In genomic region chr17:27530791-27531391, GRCh38 we compare ENCODE assay signal across 8 cellular contexts.
DNase-seq lines count a peak whose midpoint lies in the region; ATAC-seq, FAIRE-seq and TF ChIP-seq lines count a peak whose summit lies in the region.

No MANE protein-coding gene starts in this region.

- no peak for ATAC-seq in HG03378 (IDR thresholded peaks at IDR 0.05; ENCODE audit: unreplicated experiment)

- H3K4me3 ChIP-seq in endodermal cell (ENCODE audit: low read length) (no peak overlapping the region), spleen (peak overlapping the region in 1 of 8 donors; percentile 5)

- H3K4me1 ChIP-seq in endodermal cell (ENCODE audit: control insufficient read depth, insufficient read depth, low read length) (peaks cover 15% of the 10 kb centered on the region), spleen (peaks cover 21 to 100% (median 57%) of the 10 kb centered on the region in 6 donors)

- intact Hi-C loops in spleen (cut with DNase I; ENCODE audit: low total_unique reads) = no loop called here

- H3K9ac ChIP-seq in endodermal cell (ENCODE audit: extremely low read depth, low read length, poor library complexity, severe bottlenecking) = no peak overlapping the region

- H3K4me1 Mint-ChIP-seq in endodermal cell = peaks cover 48% of the 10 kb centered on the region

- no peak for TF ChIP-seq POLR2A in spleen (IDR thresholded peaks at IDR 0.05)

- H3K27ac ChIP-seq in endodermal cell (ENCODE audit: low read depth, low read length) (no peak overlapping the region), spleen (peak overlapping the region in 7 of 8 donors; percentile 68 to 89 (median 86))

- no peaks in the 10 kb centered on the region for H3K36me3 Mint-ChIP-seq in endodermal cell (ENCODE audit: low read depth)

- H3K9me3 ChIP-seq in endodermal cell (ENCODE audit: control insufficient read depth, low read length) = no peaks in the 10 kb centered on the region
- H3K9me3 ChIP-seq in spleen = no peaks in the 10 kb centered on the region

- H3K27ac Mint-ChIP-seq in endodermal cell = peak overlapping the region; percentile 4

- DNase-seq in GM19239 (ENCODE audit: insufficient read length, low spot score) (no peak), NCI-H510A treated with DMSO at 0.1 percent for 48 hours (lab: John Stamatoyannopoulos, UW) (peak; percentile 72), endodermal cell (no peak), spleen (peak; percentile 86), NCI-H82 (lab: John Stamatoyannopoulos, UW) (no peak), cortex of kidney (lab: John Stamatoyannopoulos, UW) (no peak), NCI-H1417 (lab: John Stamatoyannopoulos, UW) (no peak)

- no peak overlapping the region for H3K4me3 Mint-ChIP-seq in endodermal cell

- no peaks in the 10 kb centered on the region for H3K9me3 Mint-ChIP-seq in endodermal cell

- no peaks in the 10 kb centered on the region for H3K27me3 Mint-ChIP-seq in endodermal cell (ENCODE audit: insufficient read depth)

- WGBS in endodermal cell (ENCODE audit: insufficient coverage in 1 of 2, insufficient read length in 1 of 2), 2 experiments = 83 to 91% methylated on average over 8 to 12 of the region's 12 CpGs
- whole genome bisulfite sequencing in spleen, 5 donors = 38 to 56% (median 45%) methylated on average over 12 of the region's 12 CpGs

- H3K36me3 ChIP-seq in endodermal cell (ENCODE audit: control insufficient read depth, insufficient read depth, low read length) (no peaks in the 10 kb centered on the region), spleen (no peaks in the 10 kb centered on the region)

- FAIRE-seq in GM19239 (lab: Jason Lieb, UNC) = peak; percentile 56

- H3K27me3 ChIP-seq in endodermal cell (ENCODE audit: control insufficient read depth, insufficient read depth, low read length, poor library complexity, severe bottlenecking) (no peaks in the 10 kb centered on the region), spleen (replicated peaks in 1 of 7) (no peaks in the 10 kb centered on the region)

- TF ChIP-seq CTCF in endodermal cell (conservative IDR thresholded peaks at IDR 0.05) (no peak), spleen (IDR thresholded peaks at IDR 0.05 in 8 of 11, conservative IDR thresholded peaks at IDR 0.05 in 3 of 11) (no peak)

Comparison
In these comparisons a context has a peak if more than half of its experiments do, and no peak if none do; other contexts are left out.
1. DNase-seq: peak in NCI-H510A treated with DMSO at 0.1 percent for 48 hours (single experiment) and spleen (single experiment); none in GM19239 (single experiment), endodermal cell (single experiment), NCI-H82 (single experiment), cortex of kidney (single experiment) and NCI-H1417 (0 of 3).